ENCODE assay signal across 26 cellular contexts in the genomic region with DNA sequence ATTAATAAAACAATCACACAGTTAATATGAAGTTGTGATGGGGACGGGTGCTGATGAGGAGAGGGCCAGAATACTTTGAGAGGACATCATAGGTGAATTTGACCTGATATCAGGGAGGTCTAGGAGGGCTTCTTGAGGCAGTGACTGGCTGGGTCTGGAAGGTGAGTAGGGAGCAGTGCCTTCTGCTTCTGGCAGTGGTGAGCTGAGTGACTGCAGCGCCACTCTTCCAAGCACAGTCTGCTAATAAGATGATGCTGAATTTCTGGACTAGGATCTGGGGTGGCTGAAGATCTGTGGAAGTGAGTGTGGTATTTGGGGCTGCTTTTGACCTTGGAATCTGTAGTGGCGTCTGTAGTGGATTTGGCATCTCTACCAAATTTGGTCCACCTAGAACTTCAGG. TPM values are rescaled to one million over a fixed set of nuclear protein-coding genes. Genes with fewer than 3 reads are reported as not detected.
DNase-seq lines count a peak whose midpoint lies in the region; ATAC-seq and TF ChIP-seq lines count a peak whose summit lies in the region.
"Had no signal": no experiment of that assay in that cellular context is flagged by ENCODE, and none has a peak within 500 bp of the region (broad histone marks: within the 10 kb centered on the region; RNA-seq: fewer than 3 reads in every experiment).

No MANE protein-coding gene starts in this region.

- peaks cover 23% of the 10 kb centered on the region for H3K36me3 Mint-ChIP-seq in central memory CD8-positive, alpha-beta T cell (ENCODE audit: insufficient read depth)
- H3K36me3 Mint-ChIP-seq in natural killer cell, result peaks cover 14% of the 10 kb centered on the region

- H3K4me2 ChIP-seq in BLaER1 treated with 17β-estradiol and CSF1 and Interleukin-3, amounts not matched to agents 10 nM and 100 nM, result peak overlapping the region; percentile 85 to 99 (median 97); a peak in 21 of 22 replicates
- H3K4me2 ChIP-seq: neural progenitor cell had no signal

- H3K4me1 ChIP-seq in BLaER1 treated with 17β-estradiol and CSF1 and Interleukin-3, amounts not matched to agents 10 nM and 100 nM, result peaks cover 48 to 89% (median 58%) of the 10 kb centered on the region in 10 experiments
- H3K4me1 ChIP-seq: neural progenitor cell had no signal

- peak overlapping the region; percentile 58 for H3K27ac Mint-ChIP-seq in central memory CD8-positive, alpha-beta T cell (ENCODE audit: low read depth)
- peak overlapping the region; percentile 86 to 93 for H3K27ac Mint-ChIP-seq in natural killer cell
- H3K27ac Mint-ChIP-seq: activated CD4-positive, alpha-beta T cell treated with anti-CD3 and anti-CD28 coated beads, Interleukin-2, amount 10 ng/mL, durations not matched to agents 24 days and 14 days; activated CD8-positive, alpha-beta memory T cell treated with anti-CD3 and anti-CD28 coated beads, Interleukin-2, amount 10 ng/mL, durations not matched to agents 7 days and 5 days; neural progenitor cell had no signal

- DNase-seq in ELF-1 (ENCODE audit: low read depth, low spot score) (peak; percentile 36), natural killer cell (no peak), NCI-H2196 treated with DMSO at 0.1 percent for 48 hours (lab: John Stamatoyannopoulos, UW; ENCODE audit: unreplicated experiment) (no peak), NCI-H187 treated with DMSO at 0.1 percent for 48 hours (lab: John Stamatoyannopoulos, UW) (no peak), dedifferentiated amniotic fluid mesenchymal stem cell (ENCODE audit: extremely low spot score) (no peak)
- DNase-seq in central memory CD8-positive, alpha-beta T cell (ENCODE audit: low spot score in 2 of 2), result no peak
- DNase-seq: activated CD4-positive, alpha-beta T cell treated with anti-CD3 and anti-CD28 coated beads, Interleukin-2, amount 10 ng/mL, durations not matched to agents 24 days and 14 days; activated CD8-positive, alpha-beta memory T cell treated with anti-CD3 and anti-CD28 coated beads, Interleukin-2, amount 10 ng/mL, durations not matched to agents 7 days and 5 days; activated gamma-delta T cell; heart right ventricle; left lung; midbrain; NCI-H1694; NCI-H2227 treated with DMSO at 0.1 percent for 48 hours; PC-3; psoas muscle; SHP77 treated with DMSO at 0.1 percent for 48 hours; stimulated activated CD4-positive, alpha-beta T cell treated with anti-CD3 and anti-CD28 coated beads, Interleukin-1b, Interleukin-23, amount 100 ng/mL, for 48 hours; T-cell; testis had no signal

- peak overlapping the region; percentile 38 for H3K4me3 Mint-ChIP-seq in central memory CD8-positive, alpha-beta T cell
- H3K4me3 Mint-ChIP-seq in natural killer cell, result peak overlapping the region; percentile 83
- H3K4me3 Mint-ChIP-seq: activated CD4-positive, alpha-beta T cell treated with anti-CD3 and anti-CD28 coated beads, Interleukin-2, amount 10 ng/mL, durations not matched to agents 24 days and 14 days; activated CD8-positive, alpha-beta memory T cell treated with anti-CD3 and anti-CD28 coated beads, Interleukin-2, amount 10 ng/mL, durations not matched to agents 7 days and 5 days; neural progenitor cell; T-cell had no signal

- H3K27me3 ChIP-seq in BLaER1 treated with 17β-estradiol and CSF1 and Interleukin-3, amounts not matched to agents 10 nM and 100 nM, result no peaks in the 10 kb centered on the region
- H3K27me3 ChIP-seq: dorsolateral prefrontal cortex, heart right ventricle, left lung, testis had no signal

- H3K27me3 Mint-ChIP-seq in central memory CD8-positive, alpha-beta T cell, result no peaks in the 10 kb centered on the region
- H3K27me3 Mint-ChIP-seq in natural killer cell (ENCODE audit: low read depth in 2 of 2), result no peaks in the 10 kb centered on the region
- H3K27me3 Mint-ChIP-seq: activated CD4-positive, alpha-beta T cell treated with anti-CD3 and anti-CD28 coated beads, Interleukin-2, amount 10 ng/mL, durations not matched to agents 24 days and 14 days; activated CD8-positive, alpha-beta memory T cell treated with anti-CD3 and anti-CD28 coated beads, Interleukin-2, amount 10 ng/mL, durations not matched to agents 7 days and 5 days; T-cell had no signal

- peak overlapping the region in 8 of 10 experiments; percentile 86 to 99 (median 92); a peak in 15 of 20 replicates for H3K4me3 ChIP-seq in BLaER1 treated with 17β-estradiol and CSF1 and Interleukin-3, amounts not matched to agents 10 nM and 100 nM
- H3K4me3 ChIP-seq: dorsolateral prefrontal cortex, heart right ventricle, K562, left lung, neural progenitor cell, psoas muscle, testis had no signal

- H3K27ac ChIP-seq in BLaER1 treated with 17β-estradiol and CSF1 and Interleukin-3, amounts not matched to agents 10 nM and 100 nM, result peak overlapping the region in 9 of 11 experiments; percentile 84 to 99 (median 91); a peak in 19 of 22 replicates
- H3K27ac ChIP-seq: neural progenitor cell, psoas muscle, testis had no signal

- H4K20me1 ChIP-seq in BLaER1 treated with 17β-estradiol and CSF1 and Interleukin-3, amounts not matched to agents 10 nM and 100 nM, result peaks cover 0 to 40% (median 5%) of the 10 kb centered on the region in 11 experiments; a peak in 10 of 22 replicates

- peaks cover 5% of the 10 kb centered on the region for H3K9me3 Mint-ChIP-seq in central memory CD8-positive, alpha-beta T cell
- peaks cover 2 to 3% of the 10 kb centered on the region in 2 donors for H3K9me3 Mint-ChIP-seq in natural killer cell
- H3K9me3 Mint-ChIP-seq: activated CD4-positive, alpha-beta T cell treated with anti-CD3 and anti-CD28 coated beads, Interleukin-2, amount 10 ng/mL, durations not matched to agents 24 days and 14 days had no signal

- peaks cover 76% of the 10 kb centered on the region for H3K4me1 Mint-ChIP-seq in central memory CD8-positive, alpha-beta T cell
- peaks cover 87 to 93% of the 10 kb centered on the region in 2 donors for H3K4me1 Mint-ChIP-seq in natural killer cell

- intact Hi-C loops in natural killer cell (cut with micrococcal nuclease), result loop anchor here (2.0 to 5.0 kb wide), 4 partner anchors 29 to 108 kb away; a partner anchor contains a TSS

- peak overlapping the region in 9 of 11 experiments; percentile 34 to 99 (median 94); a peak in 18 of 22 replicates for H3K9ac ChIP-seq in BLaER1 treated with 17β-estradiol and CSF1 and Interleukin-3, amounts not matched to agents 10 nM and 100 nM
- H3K9ac ChIP-seq: neural progenitor cell had no signal

- TF ChIP-seq CTCF in natural killer cell (IDR thresholded peaks at IDR 0.05), result no peak

- peaks cover 10 to 98% (median 81%) of the 10 kb centered on the region in 11 experiments; a peak in 21 of 22 replicates for H3K36me3 ChIP-seq in BLaER1 treated with 17β-estradiol and CSF1 and Interleukin-3, amounts not matched to agents 10 nM and 100 nM
- H3K36me3 ChIP-seq: neural progenitor cell had no signal

- peaks cover 8 to 45% (median 36%) of the 10 kb centered on the region in 11 experiments for H3K9me3 ChIP-seq in BLaER1 treated with 17β-estradiol and CSF1 and Interleukin-3, amounts not matched to agents 10 nM and 100 nM (replicated peaks in 1 of 11)
- H3K9me3 ChIP-seq: left lung, psoas muscle, testis had no signal

- no peak for ATAC-seq in central memory CD8-positive, alpha-beta T cell (replicated peaks; ENCODE audit: extremely low read depth, poor library complexity, severe bottlenecking)
- ATAC-seq in natural killer cell, result no peak
- ATAC-seq in activated CD4-positive, CD25-positive, alpha-beta regulatory T cell treated with anti-CD3 and anti-CD28 coated beads, Interleukin-2, amount 50 U/mL, for 24 hours, result no peak
- ATAC-seq: activated CD8-positive, alpha-beta memory T cell treated with anti-CD3 and anti-CD28 coated beads, Interleukin-2, amount 10 ng/mL, durations not matched to agents 7 days and 5 days; left lung; PC-3; psoas muscle; T-cell had no signal

RNA-seq across cellular contexts. Expression of a gene that starts 5.5 kb away (rescaled TPM):
- 100 to 1,000 TPM; 299 to 456 (median 329) TPM for total RNA-seq in natural killer cell

RNA-seq across cellular contexts. Expression of a gene that starts 52.2 kb away (rescaled TPM):
- total RNA-seq in natural killer cell, result under 1 TPM; 0.11 to 0.33 (median 0.12) TPM
- total RNA-seq: activated CD4-positive, alpha-beta T cell treated with anti-CD3 and anti-CD28 coated beads, Interleukin-2, amount 10 ng/mL, durations not matched to agents 24 days and 14 days; heart right ventricle; left lung; PC-3; psoas muscle; skeletal muscle tissue had no signal
